ENCODE assay signal across 27 cellular contexts in genomic region chr21:39353295-39353694, GRCh38.
"Had no signal": no experiment of that assay in that cellular context is flagged by ENCODE, and none has a peak within 500 bp of the region (broad histone marks: within the 10 kb centered on the region; RNA-seq: fewer than 3 reads in every experiment).

No MANE protein-coding gene starts in this region.

- H3K9me3 Mint-ChIP-seq: activated naive CD4-positive, alpha-beta T cell treated with anti-CD3 and anti-CD28 coated beads for 36 hours; activated naive CD8-positive, alpha-beta T cell treated with anti-CD3 and anti-CD28 coated beads, Interleukin-2, amount 10 ng/mL, durations not matched to agents 7 days and 5 days; immature natural killer cell; stimulated activated naive CD8-positive, alpha-beta T cell treated with anti-CD3 and anti-CD28 coated beads, Interleukin-15, Interleukin-2, amounts not matched to agents 100 ng/mL and 50 ng/mL, for 24 hours had no signal

- H3K4me3 Mint-ChIP-seq: activated CD4-positive, alpha-beta T cell treated with anti-CD3 and anti-CD28 coated beads for 36 hours; activated naive CD4-positive, alpha-beta T cell treated with anti-CD3 and anti-CD28 coated beads for 36 hours; activated naive CD8-positive, alpha-beta T cell treated with anti-CD3 and anti-CD28 coated beads, Interleukin-2, amount 10 ng/mL, durations not matched to agents 7 days and 5 days; activated T-cell treated with anti-CD3 and anti-CD28 coated beads, Interleukin-2, amount 50 U/mL, for 72 hours; immature natural killer cell; naive thymus-derived CD4-positive, alpha-beta T cell; neural crest cell; stimulated activated naive CD8-positive, alpha-beta T cell treated with anti-CD3 and anti-CD28 coated beads, Interleukin-15, Interleukin-2, amounts not matched to agents 100 ng/mL and 50 ng/mL, for 24 hours; WTC11 had no signal

- H3K27me3 ChIP-seq: body of pancreas, foreskin keratinocyte, left lung, right lobe of liver, thyroid gland had no signal

- ATAC-seq: activated CD4-positive, alpha-beta T cell treated with anti-CD3 and anti-CD28 coated beads for 36 hours; activated T-cell treated with anti-CD3 and anti-CD28 coated beads, Interleukin-2, amount 50 U/mL, for 72 hours; body of pancreas; foreskin keratinocyte; left lung; naive thymus-derived CD4-positive, alpha-beta T cell; right lobe of liver; WTC11 had no signal

- H3K27ac Mint-ChIP-seq: activated CD4-positive, alpha-beta T cell treated with anti-CD3 and anti-CD28 coated beads for 36 hours; activated naive CD4-positive, alpha-beta T cell treated with anti-CD3 and anti-CD28 coated beads for 36 hours; activated naive CD8-positive, alpha-beta T cell treated with anti-CD3 and anti-CD28 coated beads, Interleukin-2, amount 10 ng/mL, durations not matched to agents 7 days and 5 days; activated T-cell treated with anti-CD3 and anti-CD28 coated beads, Interleukin-2, amount 50 U/mL, for 72 hours; immature natural killer cell; naive thymus-derived CD4-positive, alpha-beta T cell; stimulated activated naive CD8-positive, alpha-beta T cell treated with anti-CD3 and anti-CD28 coated beads, Interleukin-15, Interleukin-2, amounts not matched to agents 100 ng/mL and 50 ng/mL, for 24 hours; WTC11 had no signal

- H3K36me3 Mint-ChIP-seq: activated naive CD8-positive, alpha-beta T cell treated with anti-CD3 and anti-CD28 coated beads, Interleukin-2, amount 10 ng/mL, durations not matched to agents 7 days and 5 days; immature natural killer cell; naive thymus-derived CD4-positive, alpha-beta T cell; WTC11 had no signal

- H3K9me3 ChIP-seq: body of pancreas, left lung, right lobe of liver, thyroid gland had no signal

- H3K4me3 ChIP-seq: body of pancreas, left lung, lung, right lobe of liver, skin epidermis, thyroid gland had no signal

- H3K36me3 ChIP-seq: left lung, right lobe of liver, thyroid gland had no signal

- H3K4me1 ChIP-seq: foreskin keratinocyte, thyroid gland had no signal

- H3K27ac ChIP-seq: body of pancreas, foreskin keratinocyte, left lung, right lobe of liver, skin epidermis, thyroid gland had no signal

- DNase-seq: activated CD4-positive, alpha-beta T cell treated with anti-CD3 and anti-CD28 coated beads for 36 hours; activated CD4-positive, alpha-beta T cell treated with anti-CD3 and anti-CD28 coated beads, Interleukin-2, amount 50 U/mL, for 48 hours; activated effector memory CD4-positive, alpha-beta T cell treated with Interleukin-2 at 50 U/mL for 16 hours; activated naive CD4-positive, alpha-beta T cell treated with anti-CD3 and anti-CD28 coated beads for 36 hours; activated naive CD8-positive, alpha-beta T cell treated with anti-CD3 and anti-CD28 coated beads, Interleukin-2, amount 10 ng/mL, durations not matched to agents 7 days and 5 days; activated T-cell treated with anti-CD3 and anti-CD28 coated beads, Interleukin-2, amount 50 U/mL, for 72 hours; body of pancreas; dermis blood vessel endothelial cell; effector memory CD4-positive, alpha-beta T cell; foreskin keratinocyte; immature natural killer cell; kidney glomerular epithelial cell; left lung; naive thymus-derived CD4-positive, alpha-beta T cell; occipital lobe; posterior cingulate gyrus; right lobe of liver; stimulated activated CD4-positive, alpha-beta T cell treated with anti-CD3 and anti-CD28 coated beads, Interleukin-1b, Interleukin-23, amount 100 ng/mL, for 48 hours; substantia nigra; T-helper 1 cell; T-helper 9 cell; thyroid gland had no signal
